21 cellular contexts compared by ENCODE assay signal in genomic region chr3:55860040-55860439, GRCh38.
DNase-seq lines count a peak whose midpoint lies in the region; ATAC-seq and TF ChIP-seq lines count a peak whose summit lies in the region.
"Had no signal": no experiment of that assay in that cellular context is flagged by ENCODE, and none has a peak within 500 bp of the region (broad histone marks: within the 10 kb centered on the region; RNA-seq: fewer than 3 reads in every experiment).

No MANE protein-coding gene starts in this region.

- no peak overlapping the region for H3K4me3 ChIP-seq in gastroesophageal sphincter
- no peak overlapping the region for H3K4me3 ChIP-seq in CD8-positive, alpha-beta memory T cell (ENCODE audit: low read length)
- H3K4me3 ChIP-seq: BLaER1, K562, upper lobe of right lung had no signal

- no peak for ATAC-seq in gastroesophageal sphincter
- ATAC-seq: K562, left cardiac atrium, upper lobe of right lung had no signal

- no peak for TF ChIP-seq POLR2A in gastroesophageal sphincter (IDR thresholded peaks at IDR 0.05)

- H3K4me3 Mint-ChIP-seq in type B pancreatic cell, result peak overlapping the region; percentile 15
- H3K4me3 Mint-ChIP-seq in CD8-positive, alpha-beta memory T cell, result no peak overlapping the region
- H3K4me3 Mint-ChIP-seq: activated CD4-positive, alpha-beta T cell treated with anti-CD3 and anti-CD28 coated beads, Interleukin-2, amount 10 ng/mL, durations not matched to agents 7 days and 5 days had no signal

- in situ Hi-C loops in ACHN (cut with HindIII; ENCODE audit: low pct_ligation_motif_present, low pct_unique_long_range_greater_than_20kb, low sequenced_read_pairs), result no loop called here

- peak overlapping the region in 3 of 4 donors; percentile 21 to 56 (median 51) for H3K27ac ChIP-seq in gastroesophageal sphincter
- H3K27ac ChIP-seq in CD8-positive, alpha-beta memory T cell (ENCODE audit: low read depth, low read length), result no peak overlapping the region
- H3K27ac ChIP-seq: BLaER1, upper lobe of right lung had no signal

- WGBS in gastroesophageal sphincter (ENCODE audit: low coverage in 1 of 2), 2 donors, result 25 to 45% methylated on average over 7 of the region's 7 CpGs

- DNase-seq in NCI-H2107 treated with DMSO at 0.1 percent for 48 hours (lab: John Stamatoyannopoulos, UW; ENCODE audit: unreplicated experiment) (peak; percentile 4), NCI-H2107 (lab: John Stamatoyannopoulos, UW) (no peak), NCI-H69 (lab: John Stamatoyannopoulos, UW) (peak; percentile 89), type B pancreatic cell (ENCODE audit: extremely low spot score, unreplicated experiment) (no peak), ACHN (no peak)
- no peak for DNase-seq in activated effector memory CD4-positive, alpha-beta T cell treated with anti-CD3 and anti-CD28 coated beads, Interleukin-2, amount 50 U/mL, for 16 hours
- DNase-seq in CD8-positive, alpha-beta memory T cell, result no peak
- DNase-seq: 8988T; activated CD4-positive, alpha-beta T cell treated with anti-CD3 and anti-CD28 coated beads, Interleukin-2, amount 10 ng/mL, durations not matched to agents 7 days and 5 days; activated gamma-delta T cell treated with Interleukin-2 at 50 U/mL for 16 hours; HCEC 1CT; left cardiac atrium; NCI-H1048; NCI-H524 treated with DMSO at 0.1 percent for 48 hours; Right ventricle myocardium superior; stimulated activated CD4-positive, alpha-beta T cell treated with anti-CD3 and anti-CD28 coated beads, Interleukin-4, amount 100 ng/mL, for 4 hours; T-helper 1 cell; upper lobe of right lung had no signal

- TF ChIP-seq CTCF in gastroesophageal sphincter (IDR thresholded peaks at IDR 0.05), result no peak
- no peak for TF ChIP-seq CTCF in type B pancreatic cell (conservative IDR thresholded peaks at IDR 0.05)

- H3K27ac Mint-ChIP-seq in type B pancreatic cell, result no peak overlapping the region
- no peak overlapping the region for H3K27ac Mint-ChIP-seq in CD8-positive, alpha-beta memory T cell
- H3K27ac Mint-ChIP-seq: activated CD4-positive, alpha-beta T cell treated with anti-CD3 and anti-CD28 coated beads, Interleukin-2, amount 10 ng/mL, durations not matched to agents 7 days and 5 days had no signal

- H3K36me3 ChIP-seq in gastroesophageal sphincter, result no peaks in the 10 kb centered on the region
- no peaks in the 10 kb centered on the region for H3K36me3 ChIP-seq in CD8-positive, alpha-beta memory T cell (ENCODE audit: insufficient read depth, low read length)
- H3K36me3 ChIP-seq: BLaER1, upper lobe of right lung had no signal

- H3K9me3 ChIP-seq in gastroesophageal sphincter, result no peaks in the 10 kb centered on the region
- no peaks in the 10 kb centered on the region for H3K9me3 ChIP-seq in CD8-positive, alpha-beta memory T cell (ENCODE audit: low read length)
- H3K9me3 ChIP-seq: BLaER1, upper lobe of right lung had no signal

- peaks cover 0 to 28% (median 3%) of the 10 kb centered on the region in 3 donors for H3K4me1 ChIP-seq in gastroesophageal sphincter
- no peaks in the 10 kb centered on the region for H3K4me1 ChIP-seq in CD8-positive, alpha-beta memory T cell (ENCODE audit: insufficient read depth, low read length)
- H3K4me1 ChIP-seq: BLaER1, upper lobe of right lung had no signal

- TF ChIP-seq EP300 in gastroesophageal sphincter (IDR thresholded peaks at IDR 0.05), result no peak

- POLR2A ChIA-PET in CD8-positive, alpha-beta memory T cell (lab: Charles Lee), result no interaction called here

- H3K27me3 Mint-ChIP-seq in type B pancreatic cell, result no peaks in the 10 kb centered on the region
- peaks cover 0 to 3% of the 10 kb centered on the region in 2 donors for H3K27me3 Mint-ChIP-seq in CD8-positive, alpha-beta memory T cell
- H3K27me3 Mint-ChIP-seq: activated CD4-positive, alpha-beta T cell treated with anti-CD3 and anti-CD28 coated beads, Interleukin-2, amount 10 ng/mL, durations not matched to agents 7 days and 5 days had no signal

- H3K4me1 Mint-ChIP-seq in type B pancreatic cell (ENCODE audit: unreplicated experiment), result peaks cover 56% of the 10 kb centered on the region
- H3K4me1 Mint-ChIP-seq in CD8-positive, alpha-beta memory T cell, result no peaks in the 10 kb centered on the region
- H3K4me1 Mint-ChIP-seq: activated CD4-positive, alpha-beta T cell treated with anti-CD3 and anti-CD28 coated beads, Interleukin-2, amount 10 ng/mL, durations not matched to agents 7 days and 5 days had no signal

- no peaks in the 10 kb centered on the region for H3K27me3 ChIP-seq in gastroesophageal sphincter
- H3K27me3 ChIP-seq in CD8-positive, alpha-beta memory T cell (ENCODE audit: insufficient read depth, low read length, poor library complexity, severe bottlenecking), result no peaks in the 10 kb centered on the region
- H3K27me3 ChIP-seq: BLaER1, upper lobe of right lung had no signal

- no peaks in the 10 kb centered on the region for H3K36me3 Mint-ChIP-seq in type B pancreatic cell
- H3K36me3 Mint-ChIP-seq in CD8-positive, alpha-beta memory T cell, result no peaks in the 10 kb centered on the region

- H3K9me3 Mint-ChIP-seq in type B pancreatic cell, result no peaks in the 10 kb centered on the region
- H3K9me3 Mint-ChIP-seq in CD8-positive, alpha-beta memory T cell, result peaks cover 0 to 4% (median 0%) of the 10 kb centered on the region in 5 donors
- H3K9me3 Mint-ChIP-seq: activated CD4-positive, alpha-beta T cell treated with anti-CD3 and anti-CD28 coated beads, Interleukin-2, amount 10 ng/mL, durations not matched to agents 7 days and 5 days had no signal

- CTCF ChIA-PET in CD8-positive, alpha-beta memory T cell (lab: Charles Lee), result no interaction called here

Comparison
In these comparisons a context has a peak if more than half of its experiments do, and no peak if none do; other contexts are left out.
1. DNase-seq: peak in NCI-H2107 treated with DMSO at 0.1 percent for 48 hours (single experiment) and NCI-H69 (single experiment); none in NCI-H2107 (single experiment), type B pancreatic cell (single experiment), activated effector memory CD4-positive, alpha-beta T cell treated with anti-CD3 and anti-CD28 coated beads, Interleukin-2, amount 50 U/mL, for 16 hours (single experiment), CD8-positive, alpha-beta memory T cell (0 of 5) and ACHN (single experiment).